Comparison of ENCODE assay signal across 6 cellular contexts in genomic region chr16:66899945-66900688, GRCh38. TPM values are rescaled to one million over a fixed set of nuclear protein-coding genes. Genes with fewer than 3 reads are reported as not detected.
DNase-seq lines count a peak whose midpoint lies in the region; FAIRE-seq and TF ChIP-seq lines count a peak whose summit lies in the region.

No MANE protein-coding gene starts in this region.

- peak overlapping the region; percentile 53 to 94 (median 83) for H3K27ac Mint-ChIP-seq in brain
- peak overlapping the region; percentile 87 for H3K27ac Mint-ChIP-seq in neural crest cell (ENCODE audit: unreplicated experiment)

- no peak for FAIRE-seq in GM12892 (lab: Jason Lieb, UNC)

- DNase-seq in HK-2 (ENCODE audit: unreplicated experiment): peak; percentile 83
- DNase-seq in neural crest cell (ENCODE audit: low read depth, low spot score): no peak
- DNase-seq in cerebellar nuclear complex (lab: John Stamatoyannopoulos, UW): no peak
- DNase-seq in SIG-M5 treated with dmso at 0.1 percent for 504 hours (lab: John Stamatoyannopoulos, UW; ENCODE audit: unreplicated experiment): no peak
- DNase-seq in GM12892 (ENCODE audit: insufficient read length): no peak

- H3K4me1 Mint-ChIP-seq in brain (peaks cover 60% of the 10 kb centered on the region), neural crest cell (peaks cover 7% of the 10 kb centered on the region)

- TF ChIP-seq CTCF in brain (conservative IDR thresholded peaks at IDR 0.05): no peak
- TF ChIP-seq CTCF in neural crest cell (conservative IDR thresholded peaks at IDR 0.05): no peak

- no peak for TF ChIP-seq POLR2A in GM12892 (IDR thresholded peaks at IDR 0.05; ENCODE audit: low read depth, low read length)

- peaks cover 4% of the 10 kb centered on the region for H3K27me3 Mint-ChIP-seq in brain
- H3K27me3 Mint-ChIP-seq in neural crest cell (ENCODE audit: low read depth): no peaks in the 10 kb centered on the region

- H3K4me3 Mint-ChIP-seq in brain: peak overlapping the region in 3 of 5 experiments; percentile 10 to 40 (median 30)
- H3K4me3 Mint-ChIP-seq in neural crest cell: no peak overlapping the region

- no peaks in the 10 kb centered on the region for H3K36me3 Mint-ChIP-seq in brain
- no peaks in the 10 kb centered on the region for H3K36me3 Mint-ChIP-seq in neural crest cell (ENCODE audit: low read depth)

- peaks cover 0 to 2% (median 0%) of the 10 kb centered on the region in 5 experiments for H3K9me3 Mint-ChIP-seq in brain
- H3K9me3 Mint-ChIP-seq in neural crest cell: no peaks in the 10 kb centered on the region

RNA-seq across cellular contexts. Expression of gene CDH16, which starts 18.6 kb away (rescaled TPM):
- polyA plus RNA-seq in brain (ENCODE audit: insufficient read depth, low read depth, low replicate concordance): not detected
- total RNA-seq in neural crest cell: not detected in 2 replicates
- polyA plus RNA-seq in GM12892 (2012; ENCODE audit: missing spikeins): not detected

RNA-seq across cellular contexts. Expression of gene PDP2, which starts 19.8 kb away (rescaled TPM):
- 9.4 TPM for polyA plus RNA-seq in brain (ENCODE audit: insufficient read depth, low read depth, low replicate concordance)
- 18.0 and 22.7 TPM in 2 replicates for total RNA-seq in neural crest cell
- polyA plus RNA-seq in GM12892 (2012; ENCODE audit: missing spikeins): 4.8 TPM

RNA-seq across cellular contexts. Expression of gene RRAD, which starts 25.2 kb away (rescaled TPM):
- 2.1 TPM for polyA plus RNA-seq in brain (ENCODE audit: insufficient read depth, low read depth, low replicate concordance)
- total RNA-seq in neural crest cell: 0.20 and 0.54 TPM in 2 replicates
- polyA plus RNA-seq in GM12892 (2012; ENCODE audit: missing spikeins): 0.66 TPM

RNA-seq across cellular contexts. Expression of gene CIAO2B, which starts 34.1 kb away (rescaled TPM):
- polyA plus RNA-seq in brain (ENCODE audit: insufficient read depth, low read depth, low replicate concordance): 309 TPM
- total RNA-seq in neural crest cell: 73.8 and 77.5 TPM in 2 replicates
- polyA plus RNA-seq in GM12892 (2012; ENCODE audit: missing spikeins): 116 TPM

RNA-seq across cellular contexts. Expression of gene CES2, which starts 35.2 kb away (rescaled TPM):
- polyA plus RNA-seq in brain (ENCODE audit: insufficient read depth, low read depth, low replicate concordance): 37.5 TPM
- total RNA-seq in neural crest cell: 50.1 and 52.5 TPM in 2 replicates
- polyA plus RNA-seq in GM12892 (2012; ENCODE audit: missing spikeins): 8.7 TPM
